In genomic region chr3:47019201-47019600, GRCh38 we compare ENCODE assay signal across 8 cellular contexts. TPM values are rescaled to one million over a fixed set of nuclear protein-coding genes. Genes with fewer than 3 reads are reported as not detected.
DNase-seq lines count a peak whose midpoint lies in the region; ATAC-seq and TF ChIP-seq lines count a peak whose summit lies in the region.

No MANE protein-coding gene starts in this region.

- peaks cover 0 to 33% of the 10 kb centered on the region in 2 donors for H3K36me3 ChIP-seq in adrenal gland (replicated peaks in 1 of 2)

- H3K4me3 ChIP-seq in adrenal gland = no peak overlapping the region

- no peak overlapping the region for H3K4me3 Mint-ChIP-seq in activated CD8-positive, alpha-beta memory T cell treated with anti-CD3 and anti-CD28 coated beads, Interleukin-2, amount 10 ng/mL, durations not matched to agents 7 days and 5 days
- H3K4me3 Mint-ChIP-seq in activated naive CD4-positive, alpha-beta T cell treated with anti-CD3 and anti-CD28 coated beads, Interleukin-2, amount 10 ng/mL, durations not matched to agents 7 days and 5 days = no peak overlapping the region
- H3K4me3 Mint-ChIP-seq in stimulated activated memory B cell treated with anti-CD40 and anti-IgM and Interleukin-4, amounts not matched to agents 10 μg/mL and 1 μg/mL and 100 μg/mL, for 72 hours = no peak overlapping the region

- peaks cover 8 to 29% of the 10 kb centered on the region in 2 donors for H3K4me1 ChIP-seq in adrenal gland (replicated peaks in 1 of 2)

- H3K27ac Mint-ChIP-seq in activated CD8-positive, alpha-beta memory T cell treated with anti-CD3 and anti-CD28 coated beads, Interleukin-2, amount 10 ng/mL, durations not matched to agents 7 days and 5 days = peak overlapping the region; percentile 88
- H3K27ac Mint-ChIP-seq in activated naive CD4-positive, alpha-beta T cell treated with anti-CD3 and anti-CD28 coated beads, Interleukin-2, amount 10 ng/mL, durations not matched to agents 7 days and 5 days = peak overlapping the region; percentile 71
- peak overlapping the region; percentile 58 for H3K27ac Mint-ChIP-seq in stimulated activated memory B cell treated with anti-CD40 and anti-IgM and Interleukin-4, amounts not matched to agents 10 μg/mL and 1 μg/mL and 100 μg/mL, for 72 hours

- H3K27me3 Mint-ChIP-seq in activated CD8-positive, alpha-beta memory T cell treated with anti-CD3 and anti-CD28 coated beads, Interleukin-2, amount 10 ng/mL, durations not matched to agents 7 days and 5 days = no peaks in the 10 kb centered on the region
- no peaks in the 10 kb centered on the region for H3K27me3 Mint-ChIP-seq in activated naive CD4-positive, alpha-beta T cell treated with anti-CD3 and anti-CD28 coated beads, Interleukin-2, amount 10 ng/mL, durations not matched to agents 7 days and 5 days
- H3K27me3 Mint-ChIP-seq in stimulated activated memory B cell treated with anti-CD40 and anti-IgM and Interleukin-4, amounts not matched to agents 10 μg/mL and 1 μg/mL and 100 μg/mL, for 72 hours = no peaks in the 10 kb centered on the region

- peak; percentile 85 for DNase-seq in activated CD8-positive, alpha-beta memory T cell treated with anti-CD3 and anti-CD28 coated beads, Interleukin-2, amount 10 ng/mL, durations not matched to agents 7 days and 5 days
- DNase-seq in activated CD8-positive, alpha-beta memory T cell treated with anti-CD3 and anti-CD28 coated beads, Interleukin-2, amount 50 U/mL, for 48 hours = no peak
- DNase-seq in activated naive CD4-positive, alpha-beta T cell treated with anti-CD3 and anti-CD28 coated beads, Interleukin-2, amount 10 ng/mL, durations not matched to agents 7 days and 5 days = no peak
- DNase-seq in adrenal gland (no peak), NCI-H1417 (lab: John Stamatoyannopoulos, UW) (no peak)

- TF ChIP-seq CTCF in adrenal gland (IDR thresholded peaks at IDR 0.05) = no peak

- peaks cover 58% of the 10 kb centered on the region for H3K4me1 Mint-ChIP-seq in activated CD8-positive, alpha-beta memory T cell treated with anti-CD3 and anti-CD28 coated beads, Interleukin-2, amount 10 ng/mL, durations not matched to agents 7 days and 5 days
- H3K4me1 Mint-ChIP-seq in activated naive CD4-positive, alpha-beta T cell treated with anti-CD3 and anti-CD28 coated beads, Interleukin-2, amount 10 ng/mL, durations not matched to agents 7 days and 5 days = peaks cover 45% of the 10 kb centered on the region
- H3K4me1 Mint-ChIP-seq in stimulated activated memory B cell treated with anti-CD40 and anti-IgM and Interleukin-4, amounts not matched to agents 10 μg/mL and 1 μg/mL and 100 μg/mL, for 72 hours = peaks cover 41% of the 10 kb centered on the region

- H3K9me3 Mint-ChIP-seq in activated CD8-positive, alpha-beta memory T cell treated with anti-CD3 and anti-CD28 coated beads, Interleukin-2, amount 10 ng/mL, durations not matched to agents 7 days and 5 days (ENCODE audit: low read depth) = no peaks in the 10 kb centered on the region
- no peaks in the 10 kb centered on the region for H3K9me3 Mint-ChIP-seq in activated naive CD4-positive, alpha-beta T cell treated with anti-CD3 and anti-CD28 coated beads, Interleukin-2, amount 10 ng/mL, durations not matched to agents 7 days and 5 days
- H3K9me3 Mint-ChIP-seq in stimulated activated memory B cell treated with anti-CD40 and anti-IgM and Interleukin-4, amounts not matched to agents 10 μg/mL and 1 μg/mL and 100 μg/mL, for 72 hours = no peaks in the 10 kb centered on the region

- peak; percentile 79 for ATAC-seq in activated CD8-positive, alpha-beta memory T cell treated with anti-CD3 and anti-CD28 coated beads, Interleukin-2, amount 10 ng/mL, durations not matched to agents 7 days and 5 days
- ATAC-seq in HG02798 (IDR thresholded peaks at IDR 0.05; ENCODE audit: poor library complexity, unreplicated experiment) = peak; percentile 56
- ATAC-seq in stimulated activated memory B cell treated with anti-CD40 and anti-IgM and Interleukin-4, amounts not matched to agents 10 μg/mL and 1 μg/mL and 100 μg/mL, for 72 hours = peak; percentile 78
- ATAC-seq in HG02571 (IDR thresholded peaks at IDR 0.05; ENCODE audit: unreplicated experiment) = no peak

- no peak overlapping the region for H3K27ac ChIP-seq in adrenal gland

- 86 to 100% (median 95%) methylated on average over 1 of the region's 1 CpG for WGBS in adrenal gland, 4 donors

- no peak for TF ChIP-seq POLR2A in adrenal gland (IDR thresholded peaks at IDR 0.05)

- no peaks in the 10 kb centered on the region for H3K27me3 ChIP-seq in adrenal gland

- H3K36me3 Mint-ChIP-seq in activated CD8-positive, alpha-beta memory T cell treated with anti-CD3 and anti-CD28 coated beads, Interleukin-2, amount 10 ng/mL, durations not matched to agents 7 days and 5 days = peaks cover 12% of the 10 kb centered on the region
- H3K36me3 Mint-ChIP-seq in activated naive CD4-positive, alpha-beta T cell treated with anti-CD3 and anti-CD28 coated beads, Interleukin-2, amount 10 ng/mL, durations not matched to agents 7 days and 5 days = peaks cover 40% of the 10 kb centered on the region
- H3K36me3 Mint-ChIP-seq in stimulated activated memory B cell treated with anti-CD40 and anti-IgM and Interleukin-4, amounts not matched to agents 10 μg/mL and 1 μg/mL and 100 μg/mL, for 72 hours = peaks cover 21% of the 10 kb centered on the region

- CTCF ChIA-PET in activated CD8-positive, alpha-beta memory T cell treated with anti-CD3 and anti-CD28 coated beads, Interleukin-2, amount 10 ng/mL, durations not matched to agents 7 days and 5 days (lab: Charles Lee) = interaction anchor here (1.0 kb wide), 1 partner anchor 8 kb away, joined by 3 read pairs; no protein-coding TSS in a partner anchor
- CTCF ChIA-PET in activated naive CD4-positive, alpha-beta T cell treated with anti-CD3 and anti-CD28 coated beads, Interleukin-2, amount 10 ng/mL, durations not matched to agents 7 days and 5 days (lab: Charles Lee) = interaction anchor here (0.6 to 0.7 kb wide), 2 partner anchors 13 to 25 kb away, joined by 3 read pairs; no protein-coding TSS in a partner anchor

- intact Hi-C loops in adrenal gland (cut with DNase I) = no loop called here

- no peaks in the 10 kb centered on the region for H3K9me3 ChIP-seq in adrenal gland (replicated peaks in 1 of 3)

RNA-seq across cellular contexts. Expression of gene NBEAL2, which starts 39.7 kb away (rescaled TPM):
- 100 to 1,000 TPM; 164 to 262 TPM for total RNA-seq in activated CD8-positive, alpha-beta memory T cell treated with anti-CD3 and anti-CD28 coated beads, Interleukin-2, amount 10 ng/mL, durations not matched to agents 7 days and 5 days
- 10 to 100 TPM; 17.5 to 47.1 (median 29.0) TPM for total RNA-seq in adrenal gland
- polyA plus RNA-seq in adrenal gland = 100 to 1,000 TPM in 1 of 3 donors, 10 to 100 TPM in 2; 20.8 to 154 (median 71.6) TPM

RNA-seq across cellular contexts. Expression of gene CCDC12, which starts 42.7 kb away (rescaled TPM):
- total RNA-seq in activated CD8-positive, alpha-beta memory T cell treated with anti-CD3 and anti-CD28 coated beads, Interleukin-2, amount 10 ng/mL, durations not matched to agents 7 days and 5 days = 10 to 100 TPM; 65.9 to 72.7 TPM
- total RNA-seq in adrenal gland = 10 to 100 TPM; 33.2 to 77.0 (median 65.9) TPM
- polyA plus RNA-seq in adrenal gland = 100 to 1,000 TPM in 2 of 3 donors, 10 to 100 TPM in 1; 72.0 to 145 (median 122) TPM
